In genomic region chr21:34614693-34615486, GRCh38 we compare ENCODE assay signal across 8 cellular contexts. TPM values are rescaled to one million over a fixed set of nuclear protein-coding genes. Genes with fewer than 3 reads are reported as not detected.
DNase-seq lines count a peak whose midpoint lies in the region; ATAC-seq, FAIRE-seq and TF ChIP-seq lines count a peak whose summit lies in the region.

RCAN1 (minus strand) TSS chr21:34615113; CDS start chr21:34615011, 102 bp downstream.

- no peaks in the 10 kb centered on the region for H3K36me3 Mint-ChIP-seq in activated CD8-positive, alpha-beta memory T cell treated with anti-CD3 and anti-CD28 coated beads, Interleukin-2, amount 10 ng/mL, durations not matched to agents 7 days and 5 days
- H3K36me3 Mint-ChIP-seq in memory B cell: no peaks in the 10 kb centered on the region

- H3K79me2 ChIP-seq in H1 (ENCODE audit: control insufficient read depth in 1 of 2, insufficient read depth in 2 of 2, low read length in 2 of 2): no peaks in the 10 kb centered on the region

- no peak within 1 kb of the TSS for H3K56ac ChIP-seq in H1 (replicated peaks; ENCODE audit: insufficient read length, low read depth, low read length)

- no peak within 1 kb of the TSS for H2BK5ac ChIP-seq in H1 (ENCODE audit: low read depth, low read length)

- H3K4me1 Mint-ChIP-seq in activated CD8-positive, alpha-beta memory T cell treated with anti-CD3 and anti-CD28 coated beads, Interleukin-2, amount 10 ng/mL, durations not matched to agents 7 days and 5 days: peaks cover 20% of the 10 kb centered on the region
- H3K4me1 Mint-ChIP-seq in memory B cell: peaks cover 10% of the 10 kb centered on the region

- 1% methylated on average over 36 of the region's 109 CpGs; no CpG with 5 or more reads in 1 of the 2 experiments for WGBS in H1 (ENCODE audit: extremely low coverage in 1 of 2, insufficient coverage in 1 of 2, insufficient read length in 1 of 2, insufficient replicate concordance in 2 of 2, low coverage in 1 of 2, low lambda C conversion rate in 2 of 2, missing lambda C conversion rate in 1 of 2), 2 experiments

- H4K91ac ChIP-seq in H1 (replicated peaks; ENCODE audit: insufficient read length, low read length): no peak within 1 kb of the TSS

- peak within 1 kb of the TSS; percentile 83 for H3K27ac Mint-ChIP-seq in activated CD8-positive, alpha-beta memory T cell treated with anti-CD3 and anti-CD28 coated beads, Interleukin-2, amount 10 ng/mL, durations not matched to agents 7 days and 5 days
- H3K27ac Mint-ChIP-seq in memory B cell: no peak within 1 kb of the TSS

- no peak for FAIRE-seq in H1 (lab: Jason Lieb, UNC)

- no peak for TF ChIP-seq RAD21 in H1 (IDR thresholded peaks at IDR 0.05 in 1 of 2, conservative IDR thresholded peaks at IDR 0.05 in 1 of 2; ENCODE audit: low read depth in 2 of 2, low read length in 2 of 2)

- H3K4me3 Mint-ChIP-seq in activated CD8-positive, alpha-beta memory T cell treated with anti-CD3 and anti-CD28 coated beads, Interleukin-2, amount 10 ng/mL, durations not matched to agents 7 days and 5 days: peak within 1 kb of the TSS; percentile 80
- peak within 1 kb of the TSS; percentile 80 for H3K4me3 Mint-ChIP-seq in memory B cell

- ATAC-seq in GM21367 (IDR thresholded peaks at IDR 0.05; ENCODE audit: unreplicated experiment) (peak; percentile 92), memory B cell (ENCODE audit: low read depth) (peak; percentile 96)
- peak; percentile 98 for ATAC-seq in activated CD8-positive, alpha-beta memory T cell treated with anti-CD3 and anti-CD28 coated beads, Interleukin-2, amount 10 ng/mL, durations not matched to agents 7 days and 5 days

- peak within 1 kb of the TSS in 2 of 4 experiments; percentile 28 to 57; a peak in 2 of 7 replicates for H3K9ac ChIP-seq in H1 (replicated peaks in 1 of 4; ENCODE audit: extremely low read depth in 1 of 4, low read depth in 3 of 4, low read length in 3 of 4)

- H3K18ac ChIP-seq in H1 (ENCODE audit: extremely low read depth, low read length): no peak within 1 kb of the TSS

- no peak within 1 kb of the TSS for H3K27ac ChIP-seq in H1 (ENCODE audit: low read depth, low read length)

- H3K4me1 ChIP-seq in H1 (replicated peaks in 1 of 4; ENCODE audit: control insufficient read depth in 3 of 4, insufficient read depth in 4 of 4, low read length in 3 of 4): peaks cover 0 to 6% (median 2%) of the 10 kb centered on the region in 4 experiments; a peak in 3 of 7 replicates

- peaks cover 7 to 23% (median 16%) of the 10 kb centered on the region in 4 experiments for H3K27me3 ChIP-seq in H1 (replicated peaks in 1 of 4; ENCODE audit: control insufficient read depth in 3 of 4, extremely low read depth in 1 of 4, insufficient read depth in 3 of 4, low read length in 3 of 4)

- H3K9me3 ChIP-seq in H1 (ENCODE audit: insufficient read depth in 2 of 2, low read depth in 1 of 2, low read length in 1 of 2): no peaks in the 10 kb centered on the region

- POLR2A ChIA-PET in H1 (lab: Charles Lee; ENCODE audit: partially characterized antibody): no interaction called here

- TF ChIP-seq POLR2A in H1 (IDR thresholded peaks at IDR 0.05; ENCODE audit: control extremely low read depth in 1 of 2, low read depth in 2 of 2, low read length in 2 of 2): no peak

- no peak within 1 kb of the TSS for H2AK5ac ChIP-seq in H1 (ENCODE audit: low read depth, low read length)

- H3K4me3 ChIP-seq in H1 (ENCODE audit: extremely low read depth in 1 of 4, insufficient read depth in 2 of 4, low read depth in 3 of 4, low read length in 4 of 4): peak within 1 kb of the TSS; percentile 43 to 69 (median 54)

- H4K5ac ChIP-seq in H1 (ENCODE audit: insufficient read length, low read depth, low read length): no peak within 1 kb of the TSS

- H3K9me3 Mint-ChIP-seq in activated CD8-positive, alpha-beta memory T cell treated with anti-CD3 and anti-CD28 coated beads, Interleukin-2, amount 10 ng/mL, durations not matched to agents 7 days and 5 days (ENCODE audit: low read depth): no peaks in the 10 kb centered on the region
- no peaks in the 10 kb centered on the region for H3K9me3 Mint-ChIP-seq in memory B cell

- H3K23me2 ChIP-seq in H1 (ENCODE audit: low read depth, low read length): peaks cover 7% of the 10 kb centered on the region; the same call in 1 of the 2 replicates

- H4K20me1 ChIP-seq in H1 (replicated peaks in 1 of 2; ENCODE audit: control insufficient read depth in 1 of 2, insufficient read depth in 2 of 2, low read length in 2 of 2): peaks cover 0 to 1% of the 10 kb centered on the region in 2 experiments

- no peak within 1 kb of the TSS for H3K14ac ChIP-seq in H1 (ENCODE audit: insufficient read length)

- CTCF ChIA-PET in activated CD8-positive, alpha-beta memory T cell treated with anti-CD3 and anti-CD28 coated beads, Interleukin-2, amount 10 ng/mL, durations not matched to agents 7 days and 5 days (lab: Charles Lee): interaction anchor here (1.1 to 1.6 kb wide), 5 partner anchors 12 to 691 kb away, joined by 3 to 6 read pairs (median 4); no protein-coding TSS in a partner anchor
- CTCF ChIA-PET in H1 (lab: Charles Lee; ENCODE audit: partially characterized antibody): interaction anchor here (0.9 to 5.3 kb wide), 3 partner anchors 16 to 105 kb away, joined by 3 to 26 read pairs (median 14); no protein-coding TSS in a partner anchor

- H3K23ac ChIP-seq in H1 (ENCODE audit: insufficient read length): no peak within 1 kb of the TSS

- TF ChIP-seq CTCF in H1 (IDR thresholded peaks at IDR 0.05; ENCODE audit: control extremely low read depth in 1 of 3, insufficient read depth in 1 of 3, low read depth in 1 of 3, low read length in 3 of 3): no peak

- no peak for TF ChIP-seq EP300 in H1 (IDR thresholded peaks at IDR 0.05; ENCODE audit: borderline replicate concordance in 1 of 2, low read depth in 2 of 2, low read length in 2 of 2)

- peak within 1 kb of the TSS; percentile 85 to 90 for H3K4me2 ChIP-seq in H1 (ENCODE audit: insufficient read depth in 1 of 2, low read depth in 2 of 2, low read length in 2 of 2)

- peak within 1 kb of the TSS; percentile 46; the same call in 1 of the 2 replicates for H2AFZ ChIP-seq in H1 (ENCODE audit: low read length)

- no peak within 1 kb of the TSS for H2BK15ac ChIP-seq in H1 (ENCODE audit: low read length)

- H3K4ac ChIP-seq in H1 (replicated peaks; ENCODE audit: insufficient read length, low read depth, low read length): no peak within 1 kb of the TSS

- no peak within 1 kb of the TSS for H2BK12ac ChIP-seq in H1 (ENCODE audit: low read depth, low read length)

- H3K79me1 ChIP-seq in H1 (ENCODE audit: low read depth, low read length): no peaks in the 10 kb centered on the region

- H2BK20ac ChIP-seq in H1 (ENCODE audit: low read length): no peak within 1 kb of the TSS

- peak; percentile 95 for DNase-seq in COR-L47 (lab: John Stamatoyannopoulos, UW)
- peak; percentile 93 for DNase-seq in HT1080 (ENCODE audit: low read depth)
- peak; percentile 94 for DNase-seq in NOMO-1 treated with dmso at 0.1 percent for 144 hours (lab: John Stamatoyannopoulos, UW; ENCODE audit: unreplicated experiment)
- DNase-seq in activated CD8-positive, alpha-beta memory T cell treated with anti-CD3 and anti-CD28 coated beads, Interleukin-2, amount 10 ng/mL, durations not matched to agents 7 days and 5 days: peak; percentile 93
- DNase-seq in H1 (ENCODE audit: low read depth in 1 of 2, low spot score in 2 of 2): peak; percentile 67 to 79
- DNase-seq in memory B cell (ENCODE audit: low spot score in 2 of 2): peak; percentile 80 to 83
- DNase-seq in stimulated activated CD8-positive, alpha-beta memory T cell treated with anti-CD3 and anti-CD28 coated beads, Interleukin-12 subunit alpha, Interleukin-12 subunit beta, amount 100 ng/mL, for 1 hour (ENCODE audit: low read depth): peak; percentile 75

- peak within 1 kb of the TSS; percentile 91 for H4K8ac ChIP-seq in H1 (ENCODE audit: extremely low read depth, insufficient read depth, low read length)

- H3K27me3 Mint-ChIP-seq in activated CD8-positive, alpha-beta memory T cell treated with anti-CD3 and anti-CD28 coated beads, Interleukin-2, amount 10 ng/mL, durations not matched to agents 7 days and 5 days: peaks cover 20% of the 10 kb centered on the region
- H3K27me3 Mint-ChIP-seq in memory B cell: no peaks in the 10 kb centered on the region

- no peak within 1 kb of the TSS for H2BK120ac ChIP-seq in H1 (replicated peaks; ENCODE audit: low read depth, low read length)

- no peaks in the 10 kb centered on the region for H3K36me3 ChIP-seq in H1 (ENCODE audit: control insufficient read depth in 2 of 4, insufficient read depth in 4 of 4, low read length in 3 of 4)

TF ChIP-seq in H1, 55 proteins besides CTCF, POLR2A, EP300 and RAD21 (continues in another document):
- TF ChIP-seq TAF7 (optimal IDR thresholded peaks at IDR 0.05; ENCODE audit: borderline replicate concordance, low read depth, low read length): no peak
- peak; percentile 79 for TF ChIP-seq E2F6 (IDR thresholded peaks at IDR 0.05)
- TF ChIP-seq SIN3A (conservative IDR thresholded peaks at IDR 0.05 in 1 of 2, IDR thresholded peaks at IDR 0.05 in 1 of 2; ENCODE audit: low read depth in 1 of 2, low read length in 2 of 2): peak; percentile 96 to 98
- peak; percentile 77 for TF ChIP-seq ATF3 (IDR thresholded peaks at IDR 0.05; ENCODE audit: insufficient read depth, low read depth, low read length)

RNA-seq across cellular contexts. Expression of gene RCAN1, which starts in this region (rescaled TPM):
- total RNA-seq in HT1080 (2014; rRNA removed; shearing (Covaris generic)): 16.6 and 16.8 TPM in 2 replicates
- polyA plus RNA-seq in HT1080 (2015; cell fraction: cytosol; rRNA removed): 27.3 and 31.6 TPM in 2 replicates
- polyA plus RNA-seq in HT1080 (2015; cell fraction: nucleus; rRNA removed): 24.3 and 24.4 TPM in 2 replicates
- 10 to 100 TPM in 1 of 2 experiments, 1 to 10 TPM in 1; 6.5 to 13.6 TPM for total RNA-seq in activated CD8-positive, alpha-beta memory T cell treated with anti-CD3 and anti-CD28 coated beads, Interleukin-2, amount 10 ng/mL, durations not matched to agents 7 days and 5 days
- total RNA-seq in H1 (2021; fragmentation: NEBNext Ultra II Directional; extraction: Animal tissue kit (Norgen Biotek cat#: 25700)): 5.5 and 6.4 TPM in 2 replicates
- polyA plus RNA-seq in H1 (2011; rRNA removed): 1.7 and 1.8 TPM in 2 replicates
- 2.8 TPM for polyA plus RNA-seq in H1 (2011; cell fraction: cytosol; rRNA removed)
- 1.5 TPM for polyA plus RNA-seq in H1 (2011; cell fraction: nucleus; rRNA removed)
- polyA plus RNA-seq in H1 (2012, experiment 1 of 2): 3.3 to 5.0 TPM (median 4.3 TPM) in 4 replicates
- polyA plus RNA-seq in H1 (2012, experiment 2 of 2): 1.3 TPM
- polyA plus RNA-seq in H1 (2013, experiment 1 of 2): 4.2 TPM
- polyA plus RNA-seq in H1 (2013, experiment 2 of 2): 3.8 TPM
- polyA minus RNA-seq in H1 (2011; rRNA and poly(A)+ RNA removed): 1.9 and 3.7 TPM in 2 replicates
- polyA minus RNA-seq in H1 (2011; cell fraction: cytosol; rRNA and poly(A)+ RNA removed): 2.5 TPM
- 3.8 TPM for polyA minus RNA-seq in H1 (2011; cell fraction: nucleus; rRNA and poly(A)+ RNA removed)
